1 cellular context compared by ENCODE assay signal in the genomic region with DNA sequence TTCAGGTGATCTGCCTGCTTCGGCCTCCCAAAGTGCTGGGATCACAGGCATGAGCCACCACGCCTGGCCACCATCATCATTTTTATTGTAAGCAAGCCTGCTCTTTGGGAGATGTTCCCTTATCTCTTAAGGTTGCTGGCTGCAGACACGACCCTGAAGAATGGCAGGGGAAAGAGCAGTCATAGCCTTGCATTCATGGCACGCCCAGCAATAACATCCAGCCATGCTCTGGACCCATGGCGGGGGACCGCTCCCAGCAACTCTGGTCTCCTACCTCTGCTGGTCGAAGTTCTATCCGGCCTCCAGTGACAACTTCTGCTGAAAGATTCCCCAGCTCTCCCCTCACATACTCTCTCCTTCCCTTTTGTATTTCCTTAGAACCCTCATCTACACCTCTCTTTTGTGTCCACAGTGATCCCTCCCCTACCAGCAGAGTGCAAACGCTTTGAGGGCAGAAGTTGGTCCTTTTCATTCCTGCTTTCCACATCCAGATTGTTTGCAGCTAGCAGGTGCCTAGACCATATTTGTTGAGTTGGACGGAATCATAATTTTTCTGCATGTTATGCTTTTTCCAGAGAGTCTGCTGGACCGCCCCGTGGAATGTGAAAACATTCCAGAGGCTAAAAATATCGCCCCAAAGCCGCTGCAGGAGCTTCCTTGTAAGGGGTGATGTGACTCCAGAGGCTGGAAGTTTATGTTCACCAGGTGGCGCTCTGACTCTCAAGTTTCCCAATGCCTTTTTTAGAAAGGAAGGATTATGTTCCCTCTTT.
TF ChIP-seq lines count a peak whose summit lies in the region.

No MANE protein-coding gene starts in this region.

TF ChIP-seq in HEK293, 187 proteins besides CTCF, POLR2A, EP300 and RAD21 (continued from another document):
- TF ChIP-seq, protein P1, sequence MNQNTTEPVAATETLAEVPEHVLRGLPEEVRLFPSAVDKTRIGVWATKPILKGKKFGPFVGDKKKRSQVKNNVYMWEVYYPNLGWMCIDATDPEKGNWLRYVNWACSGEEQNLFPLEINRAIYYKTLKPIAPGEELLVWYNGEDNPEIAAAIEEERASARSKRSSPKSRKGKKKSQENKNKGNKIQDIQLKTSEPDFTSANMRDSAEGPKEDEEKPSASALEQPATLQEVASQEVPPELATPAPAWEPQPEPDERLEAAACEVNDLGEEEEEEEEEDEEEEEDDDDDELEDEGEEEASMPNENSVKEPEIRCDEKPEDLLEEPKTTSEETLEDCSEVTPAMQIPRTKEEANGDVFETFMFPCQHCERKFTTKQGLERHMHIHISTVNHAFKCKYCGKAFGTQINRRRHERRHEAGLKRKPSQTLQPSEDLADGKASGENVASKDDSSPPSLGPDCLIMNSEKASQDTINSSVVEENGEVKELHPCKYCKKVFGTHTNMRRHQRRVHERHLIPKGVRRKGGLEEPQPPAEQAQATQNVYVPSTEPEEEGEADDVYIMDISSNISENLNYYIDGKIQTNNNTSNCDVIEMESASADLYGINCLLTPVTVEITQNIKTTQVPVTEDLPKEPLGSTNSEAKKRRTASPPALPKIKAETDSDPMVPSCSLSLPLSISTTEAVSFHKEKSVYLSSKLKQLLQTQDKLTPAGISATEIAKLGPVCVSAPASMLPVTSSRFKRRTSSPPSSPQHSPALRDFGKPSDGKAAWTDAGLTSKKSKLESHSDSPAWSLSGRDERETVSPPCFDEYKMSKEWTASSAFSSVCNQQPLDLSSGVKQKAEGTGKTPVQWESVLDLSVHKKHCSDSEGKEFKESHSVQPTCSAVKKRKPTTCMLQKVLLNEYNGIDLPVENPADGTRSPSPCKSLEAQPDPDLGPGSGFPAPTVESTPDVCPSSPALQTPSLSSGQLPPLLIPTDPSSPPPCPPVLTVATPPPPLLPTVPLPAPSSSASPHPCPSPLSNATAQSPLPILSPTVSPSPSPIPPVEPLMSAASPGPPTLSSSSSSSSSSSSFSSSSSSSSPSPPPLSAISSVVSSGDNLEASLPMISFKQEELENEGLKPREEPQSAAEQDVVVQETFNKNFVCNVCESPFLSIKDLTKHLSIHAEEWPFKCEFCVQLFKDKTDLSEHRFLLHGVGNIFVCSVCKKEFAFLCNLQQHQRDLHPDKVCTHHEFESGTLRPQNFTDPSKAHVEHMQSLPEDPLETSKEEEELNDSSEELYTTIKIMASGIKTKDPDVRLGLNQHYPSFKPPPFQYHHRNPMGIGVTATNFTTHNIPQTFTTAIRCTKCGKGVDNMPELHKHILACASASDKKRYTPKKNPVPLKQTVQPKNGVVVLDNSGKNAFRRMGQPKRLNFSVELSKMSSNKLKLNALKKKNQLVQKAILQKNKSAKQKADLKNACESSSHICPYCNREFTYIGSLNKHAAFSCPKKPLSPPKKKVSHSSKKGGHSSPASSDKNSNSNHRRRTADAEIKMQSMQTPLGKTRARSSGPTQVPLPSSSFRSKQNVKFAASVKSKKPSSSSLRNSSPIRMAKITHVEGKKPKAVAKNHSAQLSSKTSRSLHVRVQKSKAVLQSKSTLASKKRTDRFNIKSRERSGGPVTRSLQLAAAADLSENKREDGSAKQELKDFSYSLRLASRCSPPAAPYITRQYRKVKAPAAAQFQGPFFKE (tag by site-specific recombination; IDR thresholded peaks at IDR 0.05; ENCODE audit: borderline replicate concordance), result no peak
- no peak for TF ChIP-seq ZBTB7A (tag by site-specific recombination; IDR thresholded peaks at IDR 0.05; ENCODE audit: low read depth)
- TF ChIP-seq RBAK (tag by site-specific recombination; IDR thresholded peaks at IDR 0.05), result no peak
- TF ChIP-seq ZNF311 (tag by site-specific recombination; IDR thresholded peaks at IDR 0.05; ENCODE audit: borderline replicate concordance), result no peak
- TF ChIP-seq ZBTB8A (tag by site-specific recombination; IDR thresholded peaks at IDR 0.05), result peak; percentile 35; the same call in 1 of the 2 replicates
- TF ChIP-seq ZNF677 (tag by site-specific recombination; IDR thresholded peaks at IDR 0.05), result no peak
- no peak for TF ChIP-seq YY2 (tag by site-specific recombination; IDR thresholded peaks at IDR 0.05)
- no peak for TF ChIP-seq ZNF335 (tag by site-specific recombination; conservative IDR thresholded peaks at IDR 0.05)
- TF ChIP-seq GLIS1 (tag by site-specific recombination; IDR thresholded peaks at IDR 0.05), result peak; percentile 9; the same call in 1 of the 2 replicates
- TF ChIP-seq, protein P2, sequence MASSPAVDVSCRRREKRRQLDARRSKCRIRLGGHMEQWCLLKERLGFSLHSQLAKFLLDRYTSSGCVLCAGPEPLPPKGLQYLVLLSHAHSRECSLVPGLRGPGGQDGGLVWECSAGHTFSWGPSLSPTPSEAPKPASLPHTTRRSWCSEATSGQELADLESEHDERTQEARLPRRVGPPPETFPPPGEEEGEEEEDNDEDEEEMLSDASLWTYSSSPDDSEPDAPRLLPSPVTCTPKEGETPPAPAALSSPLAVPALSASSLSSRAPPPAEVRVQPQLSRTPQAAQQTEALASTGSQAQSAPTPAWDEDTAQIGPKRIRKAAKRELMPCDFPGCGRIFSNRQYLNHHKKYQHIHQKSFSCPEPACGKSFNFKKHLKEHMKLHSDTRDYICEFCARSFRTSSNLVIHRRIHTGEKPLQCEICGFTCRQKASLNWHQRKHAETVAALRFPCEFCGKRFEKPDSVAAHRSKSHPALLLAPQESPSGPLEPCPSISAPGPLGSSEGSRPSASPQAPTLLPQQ (tag by site-specific recombination; IDR thresholded peaks at IDR 0.05), result no peak
- TF ChIP-seq, protein P3, sequence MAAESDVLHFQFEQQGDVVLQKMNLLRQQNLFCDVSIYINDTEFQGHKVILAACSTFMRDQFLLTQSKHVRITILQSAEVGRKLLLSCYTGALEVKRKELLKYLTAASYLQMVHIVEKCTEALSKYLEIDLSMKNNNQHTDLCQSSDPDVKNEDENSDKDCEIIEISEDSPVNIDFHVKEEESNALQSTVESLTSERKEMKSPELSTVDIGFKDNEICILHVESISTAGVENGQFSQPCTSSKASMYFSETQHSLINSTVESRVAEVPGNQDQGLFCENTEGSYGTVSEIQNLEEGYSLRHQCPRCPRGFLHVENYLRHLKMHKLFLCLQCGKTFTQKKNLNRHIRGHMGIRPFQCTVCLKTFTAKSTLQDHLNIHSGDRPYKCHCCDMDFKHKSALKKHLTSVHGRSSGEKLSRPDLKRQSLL (tag by site-specific recombination; IDR thresholded peaks at IDR 0.05), result no peak
- no peak for TF ChIP-seq ZNF610 (tag by site-specific recombination; IDR thresholded peaks at IDR 0.05; ENCODE audit: borderline replicate concordance)
